10 cellular contexts compared by ENCODE assay signal in genomic region chr6:21769405-21769851, GRCh38.
DNase-seq lines count a peak whose midpoint lies in the region; ATAC-seq and TF ChIP-seq lines count a peak whose summit lies in the region.
"Had no signal": no experiment of that assay in that cellular context is flagged by ENCODE, and none has a peak within 500 bp of the region (broad histone marks: within the 10 kb centered on the region; RNA-seq: fewer than 3 reads in every experiment).

No MANE protein-coding gene starts in this region.

- CTCF ChIA-PET in SK-N-SH (lab: Yijun Ruan, JAX), result interaction anchor here (0.9 to 1.0 kb wide), 2 partner anchors 10 to 172 kb away, joined by 3 read pairs; no protein-coding TSS in a partner anchor

- no peak overlapping the region for H2AFZ ChIP-seq in SK-N-SH (ENCODE audit: low read depth)

- no peak for TF ChIP-seq POLR2A in gastroesophageal sphincter (IDR thresholded peaks at IDR 0.05)

- H3K79me2 ChIP-seq in SK-N-SH (ENCODE audit: insufficient read depth), result peaks cover 25% of the 10 kb centered on the region; the same call in 1 of the 2 replicates

- H3K4me1 ChIP-seq in SK-N-SH (ENCODE audit: control insufficient read depth in 1 of 2, insufficient read depth in 2 of 2, low read depth in 1 of 2, low read length in 1 of 2), result peaks cover 3 to 46% of the 10 kb centered on the region in 2 experiments; a peak in 3 of 4 replicates
- H3K4me1 ChIP-seq in gastroesophageal sphincter, result peaks cover 6 to 60% (median 10%) of the 10 kb centered on the region in 3 donors

- H3K36me3 Mint-ChIP-seq in osteocyte (ENCODE audit: unreplicated experiment), result no peaks in the 10 kb centered on the region

- peak overlapping the region; percentile 46; the same call in 1 of the 2 replicates for H3K9ac ChIP-seq in SK-N-SH

- no peak for TF ChIP-seq RAD21 in SK-N-SH (IDR thresholded peaks at IDR 0.05; ENCODE audit: low read length)

- H3K4me2 ChIP-seq in SK-N-SH, result peak overlapping the region; percentile 67

- H3K4me3 ChIP-seq in SK-N-SH (ENCODE audit: low read depth in 2 of 2, low read length in 1 of 2) (peak overlapping the region in 1 of 2 experiments; percentile 10; a peak in 3 of 4 replicates), gastroesophageal sphincter (no peak overlapping the region)

- peaks cover 42% of the 10 kb centered on the region for H3K4me1 Mint-ChIP-seq in osteocyte (ENCODE audit: unreplicated experiment)

- DNase-seq in Daoy (ENCODE audit: low read depth) (peak; percentile 83), SK-N-SH (no peak), osteocyte (ENCODE audit: extremely low spot score, unreplicated experiment) (no peak), ecto neural progenitor cell (ENCODE audit: low spot score) (no peak), medulla oblongata (ENCODE audit: extremely low spot score) (no peak)
- DNase-seq: activated CD8-positive, alpha-beta T cell treated with anti-CD3 and anti-CD28 coated beads for 36 hours; effector CD8-positive, alpha-beta T cell had no signal

- H3K27me3 ChIP-seq in SK-N-SH (ENCODE audit: insufficient read depth) (no peaks in the 10 kb centered on the region), gastroesophageal sphincter (no peaks in the 10 kb centered on the region)

- H3K36me3 ChIP-seq in SK-N-SH (replicated peaks in 1 of 2; ENCODE audit: control insufficient read depth in 1 of 2, insufficient read depth in 2 of 2, low read length in 1 of 2) (no peaks in the 10 kb centered on the region), gastroesophageal sphincter (no peaks in the 10 kb centered on the region)

- peaks cover 34% of the 10 kb centered on the region for H3F3A ChIP-seq in SK-N-SH (replicated peaks; ENCODE audit: insufficient read depth)

- TF ChIP-seq EP300 in SK-N-SH (IDR thresholded peaks at IDR 0.05; ENCODE audit: borderline replicate concordance in 1 of 2, low read depth in 1 of 2, low read length in 1 of 2) (peak in 1 of 2 experiments; percentile 51; a peak in 1 of 4 replicates), gastroesophageal sphincter (IDR thresholded peaks at IDR 0.05) (no peak)

- POLR2A ChIA-PET in SK-N-SH (lab: Yijun Ruan, JAX), result interaction anchor here (1.0 kb wide), 1 partner anchor 173 kb away, joined by 4 read pairs; no protein-coding TSS in a partner anchor

- H3K27ac ChIP-seq in SK-N-SH (ENCODE audit: low read depth in 2 of 2, low read length in 1 of 2) (peak overlapping the region; percentile 77 to 92), gastroesophageal sphincter (peak overlapping the region; percentile 35 to 74 (median 71))

- no peaks in the 10 kb centered on the region for H4K20me1 ChIP-seq in SK-N-SH (ENCODE audit: insufficient read depth)

- no peaks in the 10 kb centered on the region for H3K9me2 ChIP-seq in SK-N-SH

- TF ChIP-seq CTCF in SK-N-SH (IDR thresholded peaks at IDR 0.05) (no peak), gastroesophageal sphincter (IDR thresholded peaks at IDR 0.05) (no peak), osteocyte (IDR thresholded peaks at IDR 0.05) (no peak)

- peak; percentile 55 for ATAC-seq in gastroesophageal sphincter
- ATAC-seq in GM19395 (IDR thresholded peaks at IDR 0.05; ENCODE audit: unreplicated experiment), result no peak
- ATAC-seq in HG03520 (IDR thresholded peaks at IDR 0.05; ENCODE audit: unreplicated experiment), result no peak
- ATAC-seq: activated CD8-positive, alpha-beta T cell treated with anti-CD3 and anti-CD28 coated beads for 36 hours had no signal

- H3K9me3 Mint-ChIP-seq in osteocyte (ENCODE audit: unreplicated experiment), result no peaks in the 10 kb centered on the region
- H3K9me3 Mint-ChIP-seq: activated CD8-positive, alpha-beta T cell treated with anti-CD3 and anti-CD28 coated beads for 36 hours had no signal

- no peaks in the 10 kb centered on the region for H3K27me3 Mint-ChIP-seq in osteocyte (ENCODE audit: unreplicated experiment)
- H3K27me3 Mint-ChIP-seq: activated CD8-positive, alpha-beta T cell treated with anti-CD3 and anti-CD28 coated beads for 36 hours had no signal

- peak overlapping the region; percentile 83 for H3K27ac Mint-ChIP-seq in osteocyte (ENCODE audit: unreplicated experiment)
- H3K27ac Mint-ChIP-seq: activated CD8-positive, alpha-beta T cell treated with anti-CD3 and anti-CD28 coated beads for 36 hours had no signal

- 23% methylated on average over 2 of the region's 2 CpGs for WGBS in SK-N-SH (ENCODE audit: low lambda C conversion rate)
- WGBS in gastroesophageal sphincter (ENCODE audit: low coverage in 1 of 2), 2 donors, result 0% methylated on average over 1 of the region's 2 CpGs; no CpG with 5 or more reads in 1 of the 2 donors

- H3K4me3 Mint-ChIP-seq in osteocyte (ENCODE audit: unreplicated experiment), result peak overlapping the region; percentile 5
- H3K4me3 Mint-ChIP-seq: activated CD8-positive, alpha-beta T cell treated with anti-CD3 and anti-CD28 coated beads for 36 hours had no signal

- no peaks in the 10 kb centered on the region for H3K9me3 ChIP-seq in SK-N-SH
- no peaks in the 10 kb centered on the region for H3K9me3 ChIP-seq in gastroesophageal sphincter

TF ChIP-seq in SK-N-SH, 30 proteins besides CTCF, POLR2A, EP300 and RAD21:
- TF ChIP-seq EZH2phosphoT487 (IDR thresholded peaks at IDR 0.05; ENCODE audit: borderline replicate concordance, low read depth) (no peak), PBX3 (IDR thresholded peaks at IDR 0.05) (peak; percentile 73), TAF1 (IDR thresholded peaks at IDR 0.05; ENCODE audit: borderline replicate concordance, low read depth, low read length) (0 out of 2 replicates have a peak, but pooled peaks have one; percentile 13), FOXM1 (IDR thresholded peaks at IDR 0.05; ENCODE audit: low read depth) (no peak), RXRA (IDR thresholded peaks at IDR 0.05; ENCODE audit: borderline replicate concordance, low read depth) (0 out of 2 replicates have a peak, but pooled peaks have one; percentile 32), TCF12 (IDR thresholded peaks at IDR 0.05) (peak; percentile 70), TEAD4 (IDR thresholded peaks at IDR 0.05; ENCODE audit: borderline replicate concordance, insufficient read depth) (peak; percentile 64; the same call in 1 of the 2 replicates), MEF2A (IDR thresholded peaks at IDR 0.05; ENCODE audit: borderline replicate concordance, low read depth) (no peak), SIN3A (IDR thresholded peaks at IDR 0.05; ENCODE audit: borderline replicate concordance, low read depth, low read length) (peak; percentile 19; the same call in 1 of the 2 replicates), MAX (IDR thresholded peaks at IDR 0.05; ENCODE audit: low read depth) (no peak), FOSL2 (IDR thresholded peaks at IDR 0.05; ENCODE audit: borderline replicate concordance, low read depth) (peak; percentile 30; the same call in 1 of the 2 replicates), POLR2AphosphoS5 (IDR thresholded peaks at IDR 0.05; ENCODE audit: low read depth, low read length) (no peak), JUND (IDR thresholded peaks at IDR 0.05) (peak; percentile 34), NFIC (IDR thresholded peaks at IDR 0.05; ENCODE audit: borderline replicate concordance) (peak; percentile 84; the same call in 1 of the 2 replicates)
